7 cellular contexts compared by ENCODE assay signal in the genomic region with DNA sequence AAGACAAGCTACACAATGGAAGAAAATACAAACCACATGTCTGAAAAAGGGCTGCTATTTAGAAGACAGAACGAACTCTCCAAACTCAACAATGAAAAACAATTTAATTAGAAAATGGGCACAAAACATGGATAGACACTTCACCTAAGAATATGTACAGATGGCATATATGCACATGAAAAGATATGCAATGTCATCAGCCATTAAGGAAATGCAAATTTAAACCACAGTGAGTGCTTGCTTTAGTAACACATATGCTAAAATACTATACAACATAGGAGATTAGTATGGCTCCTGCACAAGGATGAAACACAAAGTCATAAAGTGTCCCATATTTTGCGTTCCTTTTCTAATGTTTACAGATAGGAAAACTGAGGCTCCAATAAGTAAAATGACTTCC.
"Had no signal": no experiment of that assay in that cellular context is flagged by ENCODE, and none has a peak within 500 bp of the region (broad histone marks: within the 10 kb centered on the region; RNA-seq: fewer than 3 reads in every experiment).

No MANE protein-coding gene starts in this region.

- H3K27ac Mint-ChIP-seq: HFFc6 had no signal

- H3K4me3 Mint-ChIP-seq: H9, HFFc6 had no signal

- ATAC-seq: K562 had no signal

- H3K4me3 ChIP-seq: K562 had no signal

- DNase-seq: GOT3, H9, HCEC 1CT, HFFc6, IMR-90, KG1 had no signal
